36 cellular contexts compared by ENCODE assay signal in the genomic region with DNA sequence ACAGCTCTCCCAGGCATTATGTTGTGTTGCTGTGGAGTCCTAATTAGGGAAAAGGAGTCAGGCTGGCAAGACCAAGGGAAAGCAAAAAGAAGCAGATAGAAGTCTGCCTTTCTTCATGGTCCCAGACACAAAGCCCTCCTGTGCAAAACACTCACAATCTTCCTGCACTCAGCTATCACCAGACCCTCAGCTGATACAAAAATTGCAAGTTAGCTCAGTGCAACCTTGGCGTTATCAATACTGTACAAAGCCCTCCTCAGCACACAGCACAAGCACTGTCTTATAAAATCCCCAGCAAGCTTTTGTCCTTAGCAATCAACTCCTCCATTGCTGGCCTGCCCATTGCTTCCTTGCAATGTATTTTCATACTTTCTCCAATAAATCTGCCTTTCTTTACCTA. TPM values are rescaled to one million over a fixed set of nuclear protein-coding genes. Genes with fewer than 3 reads are reported as not detected.
"Had no signal": no experiment of that assay in that cellular context is flagged by ENCODE, and none has a peak within 500 bp of the region (broad histone marks: within the 10 kb centered on the region; RNA-seq: fewer than 3 reads in every experiment).

No MANE protein-coding gene starts in this region.

- H3K27ac Mint-ChIP-seq: dendritic cell treated with granulocyte-macrophage colony-stimulating factor and Interleukin-4, amounts not matched to agents 40 ng/mL and 50 ng/mL, for 4 days; endodermal cell; nephron progenitor cell; stimulated activated effector memory CD8-positive, alpha-beta T cell treated with anti-CD3 and anti-CD28 coated beads, Interleukin-12 subunit alpha, Interleukin-12 subunit beta, amount 100 ng/mL, for 72 hours had no signal

- FAIRE-seq: kidney had no signal

- H3K9me3 Mint-ChIP-seq: dendritic cell treated with granulocyte-macrophage colony-stimulating factor and Interleukin-4, amounts not matched to agents 40 ng/mL and 50 ng/mL, for 4 days; naive thymus-derived CD8-positive, alpha-beta T cell; stimulated activated effector memory CD8-positive, alpha-beta T cell treated with anti-CD3 and anti-CD28 coated beads, Interleukin-12 subunit alpha, Interleukin-12 subunit beta, amount 100 ng/mL, for 72 hours had no signal

- H3K27ac ChIP-seq: colonic mucosa, epithelial cell of prostate, gastrocnemius medialis, heart left ventricle, hepatocyte, ovary, psoas muscle, sigmoid colon, thoracic aorta, transverse colon, upper lobe of right lung, vagina had no signal

- H3K4me2 ChIP-seq: hepatocyte had no signal

- H3K27me3 ChIP-seq: colonic mucosa, gastrocnemius medialis, hepatocyte, ovary, sigmoid colon, transverse colon, upper lobe of right lung, vagina had no signal

- H3K36me3 Mint-ChIP-seq: naive thymus-derived CD8-positive, alpha-beta T cell; stimulated activated effector memory CD8-positive, alpha-beta T cell treated with anti-CD3 and anti-CD28 coated beads, Interleukin-12 subunit alpha, Interleukin-12 subunit beta, amount 100 ng/mL, for 72 hours had no signal

- H3K79me2 ChIP-seq: hepatocyte had no signal

- ATAC-seq: esophagus mucosa; gastrocnemius medialis; heart left ventricle; left lobe of liver; naive thymus-derived CD8-positive, alpha-beta T cell; psoas muscle; right cardiac atrium; stimulated activated effector memory CD8-positive, alpha-beta T cell treated with anti-CD3 and anti-CD28 coated beads, Interleukin-12 subunit alpha, Interleukin-12 subunit beta, amount 100 ng/mL, for 72 hours; stimulated activated naive CD8-positive, alpha-beta T cell treated with anti-CD3 and anti-CD28 coated beads, Interleukin-15, Interleukin-2, amounts not matched to agents 100 U/mL and 50 U/mL, for 24 hours; upper lobe of right lung had no signal

- H2AFZ ChIP-seq: hepatocyte had no signal

- H3K4me3 ChIP-seq: colonic mucosa, gastrocnemius medialis, heart left ventricle, hepatocyte, ovary, psoas muscle, sigmoid colon, thoracic aorta, transverse colon, upper lobe of right lung, vagina had no signal

- H3K36me3 ChIP-seq: colonic mucosa, gastrocnemius medialis, heart left ventricle, ovary, sigmoid colon, thoracic aorta, transverse colon, upper lobe of right lung, vagina had no signal

- H3K4me1 ChIP-seq: colonic mucosa, gastrocnemius medialis, heart left ventricle, psoas muscle, sigmoid colon, transverse colon, upper lobe of right lung, vagina had no signal

- DNase-seq: colonic mucosa; effector CD8-positive, alpha-beta T cell; endodermal cell; gastrocnemius medialis; heart left ventricle; kidney; mesendoderm; midbrain; naive thymus-derived CD8-positive, alpha-beta T cell; nephron progenitor cell; nucleus accumbens; ovary; posterior cingulate gyrus; psoas muscle; right cardiac atrium; sigmoid colon; stimulated activated CD4-positive, alpha-beta T cell treated with anti-CD3 and anti-CD28 coated beads, Interleukin-2, amount 100 ng/mL, for 24 hours; stimulated activated CD4-positive, alpha-beta T cell treated with anti-CD3 and anti-CD28 coated beads, Interleukin-4, amount 100 ng/mL, for 24 hours; stimulated activated naive CD8-positive, alpha-beta T cell treated with anti-CD3 and anti-CD28 coated beads, Interleukin-15, Interleukin-2, amounts not matched to agents 100 U/mL and 50 U/mL, for 24 hours; substantia nigra; transverse colon; upper lobe of right lung had no signal

- H3K27me3 Mint-ChIP-seq: dendritic cell treated with granulocyte-macrophage colony-stimulating factor and Interleukin-4, amounts not matched to agents 40 ng/mL and 50 ng/mL, for 4 days had no signal

- H3K4me1 Mint-ChIP-seq: endodermal cell; nephron progenitor cell; stimulated activated effector memory CD8-positive, alpha-beta T cell treated with anti-CD3 and anti-CD28 coated beads, Interleukin-12 subunit alpha, Interleukin-12 subunit beta, amount 100 ng/mL, for 72 hours had no signal

- H3K4me3 Mint-ChIP-seq: dendritic cell treated with granulocyte-macrophage colony-stimulating factor and Interleukin-4, amounts not matched to agents 40 ng/mL and 50 ng/mL, for 4 days; endodermal cell; nephron progenitor cell; stimulated activated effector memory CD8-positive, alpha-beta T cell treated with anti-CD3 and anti-CD28 coated beads, Interleukin-12 subunit alpha, Interleukin-12 subunit beta, amount 100 ng/mL, for 72 hours had no signal

- H3K9me3 ChIP-seq: colonic mucosa, gastrocnemius medialis, heart left ventricle, ovary, sigmoid colon, thoracic aorta, transverse colon, upper lobe of right lung, vagina had no signal

RNA-seq across cellular contexts. Expression of a gene that starts 3.2 kb away (rescaled TPM):
- total RNA-seq: colonic mucosa; endodermal cell; esophagus mucosa; gastrocnemius medialis; glomerular endothelial cell; heart left ventricle; hepatocyte; kidney; left lobe of liver; lower leg skin; mammary epithelial cell; mucosa of gallbladder; naive thymus-derived CD8-positive, alpha-beta T cell; ovary; psoas muscle; renal cortical epithelial cell; right cardiac atrium; sigmoid colon; skeletal muscle tissue; thoracic aorta; transverse colon; upper lobe of right lung; vagina had no signal
- polyA plus RNA-seq: heart left ventricle; hepatocyte; mammary epithelial cell; naive thymus-derived CD8-positive, alpha-beta T cell; ovary; psoas muscle; right cardiac atrium; sigmoid colon had no signal

RNA-seq across cellular contexts. Expression of a gene that starts 35.2 kb away (rescaled TPM):
- total RNA-seq: colonic mucosa; esophagus mucosa; gastrocnemius medialis; glomerular endothelial cell; heart left ventricle; kidney; left lobe of liver; mucosa of gallbladder; naive thymus-derived CD8-positive, alpha-beta T cell; ovary; psoas muscle; renal cortical epithelial cell; right cardiac atrium; sigmoid colon; thoracic aorta; transverse colon; upper lobe of right lung; vagina had no signal
- polyA plus RNA-seq: heart left ventricle; naive thymus-derived CD8-positive, alpha-beta T cell; psoas muscle; right cardiac atrium had no signal

RNA-seq across cellular contexts. Expression of a gene that starts 58.5 kb away (rescaled TPM):
- total RNA-seq: colonic mucosa; endodermal cell; esophagus mucosa; gastrocnemius medialis; glomerular endothelial cell; heart left ventricle; hepatocyte; kidney; left lobe of liver; lower leg skin; mammary epithelial cell; mucosa of gallbladder; naive thymus-derived CD8-positive, alpha-beta T cell; ovary; psoas muscle; renal cortical epithelial cell; right cardiac atrium; sigmoid colon; skeletal muscle tissue; thoracic aorta; transverse colon; upper lobe of right lung; vagina had no signal
- polyA plus RNA-seq: heart left ventricle; hepatocyte; mammary epithelial cell; naive thymus-derived CD8-positive, alpha-beta T cell; ovary; psoas muscle; right cardiac atrium; sigmoid colon had no signal
